Comparison of ENCODE assay signal across 1 cellular context in the genomic region with DNA sequence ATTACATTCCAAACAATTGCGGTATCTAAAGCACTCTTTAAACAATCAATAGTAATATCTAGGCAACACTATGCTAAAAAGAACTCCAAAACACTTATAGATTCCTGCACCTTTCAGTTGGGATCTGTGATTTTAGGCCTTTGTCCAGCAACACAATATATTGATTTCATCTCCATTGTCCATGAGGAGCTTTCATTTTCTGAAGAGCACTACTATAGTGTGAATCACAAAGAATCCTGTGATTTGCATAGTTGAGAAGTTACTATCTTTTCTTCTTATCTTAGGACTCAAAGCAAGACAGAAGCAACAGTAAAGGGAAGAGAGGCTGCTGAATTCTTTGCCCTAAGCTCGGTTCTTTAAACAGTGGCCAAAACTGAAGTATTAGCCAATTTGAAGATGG.
TF ChIP-seq lines count a peak whose summit lies in the region.

No MANE protein-coding gene starts in this region.

TF ChIP-seq in H1, 55 proteins besides CTCF, POLR2A, EP300 and RAD21 (continued from another document):
- TF ChIP-seq, protein P1, sequence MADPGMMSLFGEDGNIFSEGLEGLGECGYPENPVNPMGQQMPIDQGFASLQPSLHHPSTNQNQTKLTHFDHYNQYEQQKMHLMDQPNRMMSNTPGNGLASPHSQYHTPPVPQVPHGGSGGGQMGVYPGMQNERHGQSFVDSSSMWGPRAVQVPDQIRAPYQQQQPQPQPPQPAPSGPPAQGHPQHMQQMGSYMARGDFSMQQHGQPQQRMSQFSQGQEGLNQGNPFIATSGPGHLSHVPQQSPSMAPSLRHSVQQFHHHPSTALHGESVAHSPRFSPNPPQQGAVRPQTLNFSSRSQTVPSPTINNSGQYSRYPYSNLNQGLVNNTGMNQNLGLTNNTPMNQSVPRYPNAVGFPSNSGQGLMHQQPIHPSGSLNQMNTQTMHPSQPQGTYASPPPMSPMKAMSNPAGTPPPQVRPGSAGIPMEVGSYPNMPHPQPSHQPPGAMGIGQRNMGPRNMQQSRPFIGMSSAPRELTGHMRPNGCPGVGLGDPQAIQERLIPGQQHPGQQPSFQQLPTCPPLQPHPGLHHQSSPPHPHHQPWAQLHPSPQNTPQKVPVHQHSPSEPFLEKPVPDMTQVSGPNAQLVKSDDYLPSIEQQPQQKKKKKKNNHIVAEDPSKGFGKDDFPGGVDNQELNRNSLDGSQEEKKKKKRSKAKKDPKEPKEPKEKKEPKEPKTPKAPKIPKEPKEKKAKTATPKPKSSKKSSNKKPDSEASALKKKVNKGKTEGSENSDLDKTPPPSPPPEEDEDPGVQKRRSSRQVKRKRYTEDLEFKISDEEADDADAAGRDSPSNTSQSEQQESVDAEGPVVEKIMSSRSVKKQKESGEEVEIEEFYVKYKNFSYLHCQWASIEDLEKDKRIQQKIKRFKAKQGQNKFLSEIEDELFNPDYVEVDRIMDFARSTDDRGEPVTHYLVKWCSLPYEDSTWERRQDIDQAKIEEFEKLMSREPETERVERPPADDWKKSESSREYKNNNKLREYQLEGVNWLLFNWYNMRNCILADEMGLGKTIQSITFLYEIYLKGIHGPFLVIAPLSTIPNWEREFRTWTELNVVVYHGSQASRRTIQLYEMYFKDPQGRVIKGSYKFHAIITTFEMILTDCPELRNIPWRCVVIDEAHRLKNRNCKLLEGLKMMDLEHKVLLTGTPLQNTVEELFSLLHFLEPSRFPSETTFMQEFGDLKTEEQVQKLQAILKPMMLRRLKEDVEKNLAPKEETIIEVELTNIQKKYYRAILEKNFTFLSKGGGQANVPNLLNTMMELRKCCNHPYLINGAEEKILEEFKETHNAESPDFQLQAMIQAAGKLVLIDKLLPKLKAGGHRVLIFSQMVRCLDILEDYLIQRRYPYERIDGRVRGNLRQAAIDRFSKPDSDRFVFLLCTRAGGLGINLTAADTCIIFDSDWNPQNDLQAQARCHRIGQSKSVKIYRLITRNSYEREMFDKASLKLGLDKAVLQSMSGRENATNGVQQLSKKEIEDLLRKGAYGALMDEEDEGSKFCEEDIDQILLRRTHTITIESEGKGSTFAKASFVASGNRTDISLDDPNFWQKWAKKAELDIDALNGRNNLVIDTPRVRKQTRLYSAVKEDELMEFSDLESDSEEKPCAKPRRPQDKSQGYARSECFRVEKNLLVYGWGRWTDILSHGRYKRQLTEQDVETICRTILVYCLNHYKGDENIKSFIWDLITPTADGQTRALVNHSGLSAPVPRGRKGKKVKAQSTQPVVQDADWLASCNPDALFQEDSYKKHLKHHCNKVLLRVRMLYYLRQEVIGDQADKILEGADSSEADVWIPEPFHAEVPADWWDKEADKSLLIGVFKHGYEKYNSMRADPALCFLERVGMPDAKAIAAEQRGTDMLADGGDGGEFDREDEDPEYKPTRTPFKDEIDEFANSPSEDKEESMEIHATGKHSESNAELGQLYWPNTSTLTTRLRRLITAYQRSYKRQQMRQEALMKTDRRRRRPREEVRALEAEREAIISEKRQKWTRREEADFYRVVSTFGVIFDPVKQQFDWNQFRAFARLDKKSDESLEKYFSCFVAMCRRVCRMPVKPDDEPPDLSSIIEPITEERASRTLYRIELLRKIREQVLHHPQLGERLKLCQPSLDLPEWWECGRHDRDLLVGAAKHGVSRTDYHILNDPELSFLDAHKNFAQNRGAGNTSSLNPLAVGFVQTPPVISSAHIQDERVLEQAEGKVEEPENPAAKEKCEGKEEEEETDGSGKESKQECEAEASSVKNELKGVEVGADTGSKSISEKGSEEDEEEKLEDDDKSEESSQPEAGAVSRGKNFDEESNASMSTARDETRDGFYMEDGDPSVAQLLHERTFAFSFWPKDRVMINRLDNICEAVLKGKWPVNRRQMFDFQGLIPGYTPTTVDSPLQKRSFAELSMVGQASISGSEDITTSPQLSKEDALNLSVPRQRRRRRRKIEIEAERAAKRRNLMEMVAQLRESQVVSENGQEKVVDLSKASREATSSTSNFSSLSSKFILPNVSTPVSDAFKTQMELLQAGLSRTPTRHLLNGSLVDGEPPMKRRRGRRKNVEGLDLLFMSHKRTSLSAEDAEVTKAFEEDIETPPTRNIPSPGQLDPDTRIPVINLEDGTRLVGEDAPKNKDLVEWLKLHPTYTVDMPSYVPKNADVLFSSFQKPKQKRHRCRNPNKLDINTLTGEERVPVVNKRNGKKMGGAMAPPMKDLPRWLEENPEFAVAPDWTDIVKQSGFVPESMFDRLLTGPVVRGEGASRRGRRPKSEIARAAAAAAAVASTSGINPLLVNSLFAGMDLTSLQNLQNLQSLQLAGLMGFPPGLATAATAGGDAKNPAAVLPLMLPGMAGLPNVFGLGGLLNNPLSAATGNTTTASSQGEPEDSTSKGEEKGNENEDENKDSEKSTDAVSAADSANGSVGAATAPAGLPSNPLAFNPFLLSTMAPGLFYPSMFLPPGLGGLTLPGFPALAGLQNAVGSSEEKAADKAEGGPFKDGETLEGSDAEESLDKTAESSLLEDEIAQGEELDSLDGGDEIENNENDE (IDR thresholded peaks at IDR 0.05; ENCODE audit: insufficient replicate concordance, low read length) = no peak
- no peak for TF ChIP-seq FOSL1 (IDR thresholded peaks at IDR 0.05; ENCODE audit: insufficient read depth, low read depth, low read length)
- TF ChIP-seq POLR2AphosphoS5 (IDR thresholded peaks at IDR 0.05; ENCODE audit: low read depth, low read length) = no peak
- TF ChIP-seq KDM1A (IDR thresholded peaks at IDR 0.05; ENCODE audit: borderline replicate concordance, low read length) = no peak
- no peak for TF ChIP-seq POU5F1 (IDR thresholded peaks at IDR 0.05; ENCODE audit: low read depth, low read length)
- no peak for TF ChIP-seq GABPA (IDR thresholded peaks at IDR 0.05; ENCODE audit: borderline replicate concordance, insufficient read depth, low read length)
- TF ChIP-seq TCF12 (IDR thresholded peaks at IDR 0.05; ENCODE audit: low read depth, low read length) = no peak
- no peak for TF ChIP-seq JUND (IDR thresholded peaks at IDR 0.05; ENCODE audit: low read length)
- no peak for TF ChIP-seq MAFK (IDR thresholded peaks at IDR 0.05; ENCODE audit: low read depth, low read length)
- TF ChIP-seq RBBP5 (IDR thresholded peaks at IDR 0.05; ENCODE audit: borderline replicate concordance, low read depth, low read length) = no peak
- TF ChIP-seq, protein P2, sequence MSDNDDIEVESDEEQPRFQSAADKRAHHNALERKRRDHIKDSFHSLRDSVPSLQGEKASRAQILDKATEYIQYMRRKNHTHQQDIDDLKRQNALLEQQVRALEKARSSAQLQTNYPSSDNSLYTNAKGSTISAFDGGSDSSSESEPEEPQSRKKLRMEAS (IDR thresholded peaks at IDR 0.05) = no peak
- TF ChIP-seq NRF1 (IDR thresholded peaks at IDR 0.05; ENCODE audit: low read depth, low read length) = no peak
- TF ChIP-seq KDM4A (IDR thresholded peaks at IDR 0.05; ENCODE audit: low read depth, low read length, severe bottlenecking) = no peak
- no peak for TF ChIP-seq BCL11A (IDR thresholded peaks at IDR 0.05; ENCODE audit: low read depth in 2 of 2, low read length in 2 of 2)
- TF ChIP-seq SP4 (IDR thresholded peaks at IDR 0.05; ENCODE audit: low read length) = no peak
